1 cellular context compared by ENCODE assay signal in the genomic region with DNA sequence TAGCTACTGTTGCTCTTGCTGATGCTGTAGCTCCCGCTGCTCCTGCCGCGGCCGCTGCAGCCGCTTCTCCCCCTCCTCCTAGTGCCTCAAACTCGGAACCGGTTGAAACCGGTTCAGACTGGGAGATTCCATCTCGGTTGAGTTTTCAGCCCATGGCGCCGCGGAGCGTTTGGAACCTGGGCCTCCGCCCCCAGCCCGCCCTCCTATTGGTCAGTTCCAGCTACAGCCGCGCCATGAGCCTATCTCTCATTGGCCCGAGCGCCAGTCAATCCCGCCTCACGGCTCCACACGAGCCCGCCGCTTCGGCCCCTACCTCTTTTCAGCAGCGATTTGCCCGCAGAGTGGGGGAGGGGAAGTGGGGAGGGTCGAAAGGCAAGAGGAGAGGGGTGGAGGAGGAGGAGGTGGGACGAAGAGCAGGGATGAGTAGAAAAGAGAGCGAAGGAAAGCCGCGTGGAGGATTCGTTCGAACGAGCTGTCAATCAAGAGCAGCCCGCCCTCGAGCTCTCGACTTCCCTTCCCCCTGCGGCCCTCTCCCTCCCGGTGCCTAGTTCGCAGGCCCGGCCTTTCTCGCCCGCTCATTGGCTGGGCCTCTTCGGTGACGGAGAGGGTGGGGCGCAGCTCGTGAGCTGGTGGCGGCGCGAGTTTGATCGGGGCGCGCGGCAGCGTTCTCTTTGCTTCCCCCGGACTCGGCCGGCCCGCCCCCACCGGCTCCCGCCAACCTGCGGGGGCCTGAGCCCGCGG.
TF ChIP-seq lines count a peak whose summit lies in the region.

A gene with protein sequence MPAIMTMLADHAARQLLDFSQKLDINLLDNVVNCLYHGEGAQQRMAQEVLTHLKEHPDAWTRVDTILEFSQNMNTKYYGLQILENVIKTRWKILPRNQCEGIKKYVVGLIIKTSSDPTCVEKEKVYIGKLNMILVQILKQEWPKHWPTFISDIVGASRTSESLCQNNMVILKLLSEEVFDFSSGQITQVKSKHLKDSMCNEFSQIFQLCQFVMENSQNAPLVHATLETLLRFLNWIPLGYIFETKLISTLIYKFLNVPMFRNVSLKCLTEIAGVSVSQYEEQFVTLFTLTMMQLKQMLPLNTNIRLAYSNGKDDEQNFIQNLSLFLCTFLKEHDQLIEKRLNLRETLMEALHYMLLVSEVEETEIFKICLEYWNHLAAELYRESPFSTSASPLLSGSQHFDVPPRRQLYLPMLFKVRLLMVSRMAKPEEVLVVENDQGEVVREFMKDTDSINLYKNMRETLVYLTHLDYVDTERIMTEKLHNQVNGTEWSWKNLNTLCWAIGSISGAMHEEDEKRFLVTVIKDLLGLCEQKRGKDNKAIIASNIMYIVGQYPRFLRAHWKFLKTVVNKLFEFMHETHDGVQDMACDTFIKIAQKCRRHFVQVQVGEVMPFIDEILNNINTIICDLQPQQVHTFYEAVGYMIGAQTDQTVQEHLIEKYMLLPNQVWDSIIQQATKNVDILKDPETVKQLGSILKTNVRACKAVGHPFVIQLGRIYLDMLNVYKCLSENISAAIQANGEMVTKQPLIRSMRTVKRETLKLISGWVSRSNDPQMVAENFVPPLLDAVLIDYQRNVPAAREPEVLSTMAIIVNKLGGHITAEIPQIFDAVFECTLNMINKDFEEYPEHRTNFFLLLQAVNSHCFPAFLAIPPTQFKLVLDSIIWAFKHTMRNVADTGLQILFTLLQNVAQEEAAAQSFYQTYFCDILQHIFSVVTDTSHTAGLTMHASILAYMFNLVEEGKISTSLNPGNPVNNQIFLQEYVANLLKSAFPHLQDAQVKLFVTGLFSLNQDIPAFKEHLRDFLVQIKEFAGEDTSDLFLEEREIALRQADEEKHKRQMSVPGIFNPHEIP (N-terminal part only) (minus strand): TSS at position 178 of the 741 bp plus-strand sequence. CDS start 4,459 bp downstream, outside the sequence.

TF ChIP-seq in GM12878, 131 proteins besides CTCF, POLR2A, EP300 and RAD21 (continued from another document and continues in another):
- TF ChIP-seq CREB1 (IDR thresholded peaks at IDR 0.05; ENCODE audit: low read depth) (no peak; the same call in none of the 2 replicates), ZNF217 (IDR thresholded peaks at IDR 0.05) (no peak), BCL11A (IDR thresholded peaks at IDR 0.05; ENCODE audit: low read depth, low read length) (0 out of 2 replicates have a peak, but pooled peaks have one; percentile 2), CBFB (IDR thresholded peaks at IDR 0.05; ENCODE audit: low read depth) (peak; percentile 63; the same call in 1 of the 2 replicates), NR2C1 (IDR thresholded peaks at IDR 0.05) (no peak), FOXM1 (IDR thresholded peaks at IDR 0.05; ENCODE audit: low read depth, low read length) (peak; percentile 49; the same call in 1 of the 2 replicates), CREM (IDR thresholded peaks at IDR 0.05; ENCODE audit: low read depth) (peak; percentile 69), RFX5 (IDR thresholded peaks at IDR 0.05; ENCODE audit: low read depth, low read length) (peak; percentile 77; the same call in 1 of the 2 replicates), POLR2AphosphoS2 (IDR thresholded peaks at IDR 0.05; ENCODE audit: low read depth, low read length) (peak; percentile 71; the same call in 1 of the 2 replicates), POLR2AphosphoS5 (IDR thresholded peaks at IDR 0.05; ENCODE audit: low read length) (peak; percentile 95), YY1 (IDR thresholded peaks at IDR 0.05; ENCODE audit: low read depth, low read length) (peak; percentile 87), FOS (IDR thresholded peaks at IDR 0.05; ENCODE audit: borderline replicate concordance, extremely low read depth, insufficient read length) (peak; percentile 80), WRNIP1 (IDR thresholded peaks at IDR 0.05; ENCODE audit: borderline replicate concordance, low read depth, low read length) (no peak), ZBED1 (IDR thresholded peaks at IDR 0.05; ENCODE audit: borderline replicate concordance) (no peak), KDM1A (IDR thresholded peaks at IDR 0.05; ENCODE audit: borderline replicate concordance) (no peak), BRCA1 (IDR thresholded peaks at IDR 0.05; ENCODE audit: low read depth, low read length) (no peak), NFYA (IDR thresholded peaks at IDR 0.05; ENCODE audit: borderline replicate concordance, low read depth, low read length) (no peak), KLF5 (IDR thresholded peaks at IDR 0.05; ENCODE audit: partially characterized antibody) (peak; percentile 78), TCF7 (IDR thresholded peaks at IDR 0.05; ENCODE audit: borderline replicate concordance) (no peak), NR2F1 (conservative IDR thresholded peaks at IDR 0.05) (no peak), IKZF1 (conservative IDR thresholded peaks at IDR 0.05) (peak; percentile 37; the same call in 1 of the 2 replicates), ZNF207 (IDR thresholded peaks at IDR 0.05; ENCODE audit: borderline replicate concordance) (peak; percentile 29), BACH1 (IDR thresholded peaks at IDR 0.05; ENCODE audit: borderline replicate concordance) (peak; percentile 88), MTA3 (IDR thresholded peaks at IDR 0.05; ENCODE audit: borderline replicate concordance, low read length) (no peak), SIN3A (IDR thresholded peaks at IDR 0.05; ENCODE audit: low read depth, low read length) (peak; percentile 70; the same call in 1 of the 2 replicates), MEF2B (IDR thresholded peaks at IDR 0.05; ENCODE audit: partially characterized antibody, poor library complexity, severe bottlenecking) (peak; percentile 87), STAT3 (IDR thresholded peaks at IDR 0.05; ENCODE audit: low read depth, low read length) (no peak)
- TF ChIP-seq, protein P1, sequence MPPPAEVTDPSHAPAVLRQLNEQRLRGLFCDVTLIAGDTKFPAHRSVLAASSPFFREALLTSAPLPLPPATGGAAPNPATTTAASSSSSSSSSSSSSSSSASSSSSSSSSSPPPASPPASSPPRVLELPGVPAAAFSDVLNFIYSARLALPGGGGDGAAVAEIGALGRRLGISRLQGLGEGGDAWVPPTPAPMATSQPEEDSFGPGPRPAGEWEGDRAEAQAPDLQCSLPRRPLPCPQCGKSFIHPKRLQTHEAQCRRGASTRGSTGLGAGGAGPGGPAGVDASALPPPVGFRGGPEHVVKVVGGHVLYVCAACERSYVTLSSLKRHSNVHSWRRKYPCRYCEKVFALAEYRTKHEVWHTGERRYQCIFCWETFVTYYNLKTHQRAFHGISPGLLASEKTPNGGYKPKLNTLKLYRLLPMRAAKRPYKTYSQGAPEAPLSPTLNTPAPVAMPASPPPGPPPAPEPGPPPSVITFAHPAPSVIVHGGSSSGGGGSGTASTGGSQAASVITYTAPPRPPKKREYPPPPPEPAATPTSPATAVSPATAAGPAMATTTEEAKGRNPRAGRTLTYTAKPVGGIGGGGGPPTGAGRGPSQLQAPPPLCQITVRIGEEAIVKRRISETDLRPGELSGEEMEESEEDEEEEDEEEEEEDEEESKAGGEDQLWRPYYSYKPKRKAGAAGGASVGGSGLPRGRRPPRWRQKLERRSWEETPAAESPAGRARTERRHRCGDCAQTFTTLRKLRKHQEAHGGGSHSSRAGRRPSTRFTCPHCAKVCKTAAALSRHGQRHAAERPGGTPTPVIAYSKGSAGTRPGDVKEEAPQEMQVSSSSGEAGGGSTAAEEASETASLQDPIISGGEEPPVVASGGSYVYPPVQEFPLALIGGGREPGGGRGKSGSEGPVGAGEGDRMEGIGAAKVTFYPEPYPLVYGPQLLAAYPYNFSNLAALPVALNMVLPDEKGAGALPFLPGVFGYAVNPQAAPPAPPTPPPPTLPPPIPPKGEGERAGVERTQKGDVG (CRISPR knock-in tag; IDR thresholded peaks at IDR 0.05): no peak
- TF ChIP-seq, protein P2, sequence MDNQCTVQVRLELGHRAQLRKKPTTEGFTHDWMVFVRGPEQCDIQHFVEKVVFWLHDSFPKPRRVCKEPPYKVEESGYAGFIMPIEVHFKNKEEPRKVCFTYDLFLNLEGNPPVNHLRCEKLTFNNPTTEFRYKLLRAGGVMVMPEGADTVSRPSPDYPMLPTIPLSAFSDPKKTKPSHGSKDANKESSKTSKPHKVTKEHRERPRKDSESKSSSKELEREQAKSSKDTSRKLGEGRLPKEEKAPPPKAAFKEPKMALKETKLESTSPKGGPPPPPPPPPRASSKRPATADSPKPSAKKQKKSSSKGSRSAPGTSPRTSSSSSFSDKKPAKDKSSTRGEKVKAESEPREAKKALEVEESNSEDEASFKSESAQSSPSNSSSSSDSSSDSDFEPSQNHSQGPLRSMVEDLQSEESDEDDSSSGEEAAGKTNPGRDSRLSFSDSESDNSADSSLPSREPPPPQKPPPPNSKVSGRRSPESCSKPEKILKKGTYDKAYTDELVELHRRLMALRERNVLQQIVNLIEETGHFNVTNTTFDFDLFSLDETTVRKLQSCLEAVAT (IDR thresholded peaks at IDR 0.05): no peak
- TF ChIP-seq, protein P3, sequence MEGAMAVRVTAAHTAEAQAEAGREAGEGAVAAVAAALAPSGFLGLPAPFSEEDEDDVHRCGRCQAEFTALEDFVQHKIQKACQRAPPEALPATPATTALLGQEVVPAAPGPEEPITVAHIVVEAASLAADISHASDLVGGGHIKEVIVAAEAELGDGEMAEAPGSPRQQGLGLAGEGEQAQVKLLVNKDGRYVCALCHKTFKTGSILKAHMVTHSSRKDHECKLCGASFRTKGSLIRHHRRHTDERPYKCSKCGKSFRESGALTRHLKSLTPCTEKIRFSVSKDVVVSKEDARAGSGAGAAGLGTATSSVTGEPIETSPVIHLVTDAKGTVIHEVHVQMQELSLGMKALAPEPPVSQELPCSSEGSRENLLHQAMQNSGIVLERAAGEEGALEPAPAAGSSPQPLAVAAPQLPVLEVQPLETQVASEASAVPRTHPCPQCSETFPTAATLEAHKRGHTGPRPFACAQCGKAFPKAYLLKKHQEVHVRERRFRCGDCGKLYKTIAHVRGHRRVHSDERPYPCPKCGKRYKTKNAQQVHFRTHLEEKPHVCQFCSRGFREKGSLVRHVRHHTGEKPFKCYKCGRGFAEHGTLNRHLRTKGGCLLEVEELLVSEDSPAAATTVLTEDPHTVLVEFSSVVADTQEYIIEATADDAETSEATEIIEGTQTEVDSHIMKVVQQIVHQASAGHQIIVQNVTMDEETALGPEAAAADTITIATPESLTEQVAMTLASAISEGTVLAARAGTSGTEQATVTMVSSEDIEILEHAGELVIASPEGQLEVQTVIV (IDR thresholded peaks at IDR 0.05; ENCODE audit: borderline replicate concordance, partially characterized antibody): no peak
- TF ChIP-seq, protein P4, sequence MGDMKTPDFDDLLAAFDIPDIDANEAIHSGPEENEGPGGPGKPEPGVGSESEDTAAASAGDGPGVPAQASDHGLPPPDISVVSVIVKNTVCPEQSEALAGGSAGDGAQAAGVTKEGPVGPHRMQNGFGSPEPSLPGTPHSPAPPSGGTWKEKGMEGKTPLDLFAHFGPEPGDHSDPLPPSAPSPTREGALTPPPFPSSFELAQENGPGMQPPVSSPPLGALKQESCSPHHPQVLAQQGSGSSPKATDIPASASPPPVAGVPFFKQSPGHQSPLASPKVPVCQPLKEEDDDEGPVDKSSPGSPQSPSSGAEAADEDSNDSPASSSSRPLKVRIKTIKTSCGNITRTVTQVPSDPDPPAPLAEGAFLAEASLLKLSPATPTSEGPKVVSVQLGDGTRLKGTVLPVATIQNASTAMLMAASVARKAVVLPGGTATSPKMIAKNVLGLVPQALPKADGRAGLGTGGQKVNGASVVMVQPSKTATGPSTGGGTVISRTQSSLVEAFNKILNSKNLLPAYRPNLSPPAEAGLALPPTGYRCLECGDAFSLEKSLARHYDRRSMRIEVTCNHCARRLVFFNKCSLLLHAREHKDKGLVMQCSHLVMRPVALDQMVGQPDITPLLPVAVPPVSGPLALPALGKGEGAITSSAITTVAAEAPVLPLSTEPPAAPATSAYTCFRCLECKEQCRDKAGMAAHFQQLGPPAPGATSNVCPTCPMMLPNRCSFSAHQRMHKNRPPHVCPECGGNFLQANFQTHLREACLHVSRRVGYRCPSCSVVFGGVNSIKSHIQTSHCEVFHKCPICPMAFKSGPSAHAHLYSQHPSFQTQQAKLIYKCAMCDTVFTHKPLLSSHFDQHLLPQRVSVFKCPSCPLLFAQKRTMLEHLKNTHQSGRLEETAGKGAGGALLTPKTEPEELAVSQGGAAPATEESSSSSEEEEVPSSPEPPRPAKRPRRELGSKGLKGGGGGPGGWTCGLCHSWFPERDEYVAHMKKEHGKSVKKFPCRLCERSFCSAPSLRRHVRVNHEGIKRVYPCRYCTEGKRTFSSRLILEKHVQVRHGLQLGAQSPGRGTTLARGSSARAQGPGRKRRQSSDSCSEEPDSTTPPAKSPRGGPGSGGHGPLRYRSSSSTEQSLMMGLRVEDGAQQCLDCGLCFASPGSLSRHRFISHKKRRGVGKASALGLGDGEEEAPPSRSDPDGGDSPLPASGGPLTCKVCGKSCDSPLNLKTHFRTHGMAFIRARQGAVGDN (IDR thresholded peaks at IDR 0.05): no peak
- TF ChIP-seq, protein P5, sequence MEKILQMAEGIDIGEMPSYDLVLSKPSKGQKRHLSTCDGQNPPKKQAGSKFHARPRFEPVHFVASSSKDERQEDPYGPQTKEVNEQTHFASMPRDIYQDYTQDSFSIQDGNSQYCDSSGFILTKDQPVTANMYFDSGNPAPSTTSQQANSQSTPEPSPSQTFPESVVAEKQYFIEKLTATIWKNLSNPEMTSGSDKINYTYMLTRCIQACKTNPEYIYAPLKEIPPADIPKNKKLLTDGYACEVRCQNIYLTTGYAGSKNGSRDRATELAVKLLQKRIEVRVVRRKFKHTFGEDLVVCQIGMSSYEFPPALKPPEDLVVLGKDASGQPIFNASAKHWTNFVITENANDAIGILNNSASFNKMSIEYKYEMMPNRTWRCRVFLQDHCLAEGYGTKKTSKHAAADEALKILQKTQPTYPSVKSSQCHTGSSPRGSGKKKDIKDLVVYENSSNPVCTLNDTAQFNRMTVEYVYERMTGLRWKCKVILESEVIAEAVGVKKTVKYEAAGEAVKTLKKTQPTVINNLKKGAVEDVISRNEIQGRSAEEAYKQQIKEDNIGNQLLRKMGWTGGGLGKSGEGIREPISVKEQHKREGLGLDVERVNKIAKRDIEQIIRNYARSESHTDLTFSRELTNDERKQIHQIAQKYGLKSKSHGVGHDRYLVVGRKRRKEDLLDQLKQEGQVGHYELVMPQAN (conservative IDR thresholded peaks at IDR 0.05): peak; percentile 91
- TF ChIP-seq, protein P6, sequence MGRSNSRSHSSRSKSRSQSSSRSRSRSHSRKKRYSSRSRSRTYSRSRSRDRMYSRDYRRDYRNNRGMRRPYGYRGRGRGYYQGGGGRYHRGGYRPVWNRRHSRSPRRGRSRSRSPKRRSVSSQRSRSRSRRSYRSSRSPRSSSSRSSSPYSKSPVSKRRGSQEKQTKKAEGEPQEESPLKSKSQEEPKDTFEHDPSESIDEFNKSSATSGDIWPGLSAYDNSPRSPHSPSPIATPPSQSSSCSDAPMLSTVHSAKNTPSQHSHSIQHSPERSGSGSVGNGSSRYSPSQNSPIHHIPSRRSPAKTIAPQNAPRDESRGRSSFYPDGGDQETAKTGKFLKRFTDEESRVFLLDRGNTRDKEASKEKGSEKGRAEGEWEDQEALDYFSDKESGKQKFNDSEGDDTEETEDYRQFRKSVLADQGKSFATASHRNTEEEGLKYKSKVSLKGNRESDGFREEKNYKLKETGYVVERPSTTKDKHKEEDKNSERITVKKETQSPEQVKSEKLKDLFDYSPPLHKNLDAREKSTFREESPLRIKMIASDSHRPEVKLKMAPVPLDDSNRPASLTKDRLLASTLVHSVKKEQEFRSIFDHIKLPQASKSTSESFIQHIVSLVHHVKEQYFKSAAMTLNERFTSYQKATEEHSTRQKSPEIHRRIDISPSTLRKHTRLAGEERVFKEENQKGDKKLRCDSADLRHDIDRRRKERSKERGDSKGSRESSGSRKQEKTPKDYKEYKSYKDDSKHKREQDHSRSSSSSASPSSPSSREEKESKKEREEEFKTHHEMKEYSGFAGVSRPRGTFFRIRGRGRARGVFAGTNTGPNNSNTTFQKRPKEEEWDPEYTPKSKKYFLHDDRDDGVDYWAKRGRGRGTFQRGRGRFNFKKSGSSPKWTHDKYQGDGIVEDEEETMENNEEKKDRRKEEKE (IDR thresholded peaks at IDR 0.05): no peak
